In the genomic region with DNA sequence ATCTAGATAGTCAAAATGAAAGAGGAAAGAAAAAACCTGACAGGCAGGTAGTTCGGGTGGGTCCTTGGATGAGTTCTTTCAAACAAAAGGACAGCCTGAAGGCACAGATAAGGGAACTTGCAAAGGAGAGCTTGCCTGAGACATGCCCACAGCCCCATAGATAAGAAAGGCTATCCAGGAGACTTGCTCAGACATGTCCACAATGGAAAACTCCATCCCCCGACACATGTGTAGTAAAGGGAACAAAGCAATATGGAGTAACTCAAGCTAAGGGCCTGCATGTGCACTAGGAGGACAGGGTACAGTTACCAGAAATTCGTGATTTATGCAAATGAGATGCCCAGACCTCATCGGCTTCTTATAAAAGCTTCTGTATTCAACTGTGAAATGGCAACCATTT, we compare ENCODE assay signal across 1 cellular context.
TF ChIP-seq lines count a peak whose summit lies in the region.

No MANE protein-coding gene starts in this region.

TF ChIP-seq in K562, 482 proteins besides CTCF, POLR2A, EP300 and RAD21:
- no peak for TF ChIP-seq TAF9B (IDR thresholded peaks at IDR 0.05; ENCODE audit: partially characterized antibody)
- TF ChIP-seq NONO (IDR thresholded peaks at IDR 0.05; ENCODE audit: low read depth in 2 of 2, low read length in 1 of 2), result no peak
- TF ChIP-seq DMBX1 (CRISPR knock-in tag; IDR thresholded peaks at IDR 0.05; ENCODE audit: borderline replicate concordance), result peak; percentile 98; the same call in 1 of the 2 replicates
- no peak for TF ChIP-seq CBX5 (IDR thresholded peaks at IDR 0.05; ENCODE audit: borderline replicate concordance, low read depth)
- TF ChIP-seq, protein P1, sequence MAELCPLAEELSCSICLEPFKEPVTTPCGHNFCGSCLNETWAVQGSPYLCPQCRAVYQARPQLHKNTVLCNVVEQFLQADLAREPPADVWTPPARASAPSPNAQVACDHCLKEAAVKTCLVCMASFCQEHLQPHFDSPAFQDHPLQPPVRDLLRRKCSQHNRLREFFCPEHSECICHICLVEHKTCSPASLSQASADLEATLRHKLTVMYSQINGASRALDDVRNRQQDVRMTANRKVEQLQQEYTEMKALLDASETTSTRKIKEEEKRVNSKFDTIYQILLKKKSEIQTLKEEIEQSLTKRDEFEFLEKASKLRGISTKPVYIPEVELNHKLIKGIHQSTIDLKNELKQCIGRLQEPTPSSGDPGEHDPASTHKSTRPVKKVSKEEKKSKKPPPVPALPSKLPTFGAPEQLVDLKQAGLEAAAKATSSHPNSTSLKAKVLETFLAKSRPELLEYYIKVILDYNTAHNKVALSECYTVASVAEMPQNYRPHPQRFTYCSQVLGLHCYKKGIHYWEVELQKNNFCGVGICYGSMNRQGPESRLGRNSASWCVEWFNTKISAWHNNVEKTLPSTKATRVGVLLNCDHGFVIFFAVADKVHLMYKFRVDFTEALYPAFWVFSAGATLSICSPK (IDR thresholded peaks at IDR 0.05; ENCODE audit: borderline replicate concordance), result no peak
- no peak for TF ChIP-seq BHLHE40 (IDR thresholded peaks at IDR 0.05; ENCODE audit: low read length)
- TF ChIP-seq GTF2E2 (tag; IDR thresholded peaks at IDR 0.05), result no peak
